Comparison of ENCODE assay signal across 8 cellular contexts in genomic region chr4:141635726-141636076, GRCh38. TPM values are rescaled to one million over a fixed set of nuclear protein-coding genes. Genes with fewer than 3 reads are reported as not detected.
DNase-seq lines count a peak whose midpoint lies in the region; ATAC-seq and TF ChIP-seq lines count a peak whose summit lies in the region.

No MANE protein-coding gene starts in this region.

- H3K9me3 Mint-ChIP-seq in osteocyte (ENCODE audit: unreplicated experiment), result no peaks in the 10 kb centered on the region

- no peaks in the 10 kb centered on the region for H3K27me3 Mint-ChIP-seq in osteocyte (ENCODE audit: unreplicated experiment)

- H3K4me1 Mint-ChIP-seq in osteocyte (ENCODE audit: unreplicated experiment), result peaks cover 28% of the 10 kb centered on the region

- DNase-seq in AG10803 (ENCODE audit: low read depth) (peak; percentile 47), cardiac fibroblast (ENCODE audit: low read depth in 2 of 2) (no peak), osteocyte (ENCODE audit: extremely low spot score, unreplicated experiment) (no peak), A172 (ENCODE audit: low spot score) (no peak), NCI-H2107 (lab: John Stamatoyannopoulos, UW) (no peak), NCI-H1048 (lab: John Stamatoyannopoulos, UW) (no peak)

- H3K4me3 ChIP-seq in AG10803 (ENCODE audit: low read length), result peak overlapping the region; percentile 84
- H3K4me3 ChIP-seq in cardiac fibroblast (replicated peaks in 1 of 2; ENCODE audit: low read depth in 2 of 2, low read length in 2 of 2), result peak overlapping the region; percentile 82 to 92

- TF ChIP-seq CTCF in AG10803 (conservative IDR thresholded peaks at IDR 0.05; ENCODE audit: low read length) (no peak), cardiac fibroblast (IDR thresholded peaks at IDR 0.05; ENCODE audit: low read depth, low read length) (no peak), osteocyte (IDR thresholded peaks at IDR 0.05) (no peak)

- H3K27ac Mint-ChIP-seq in osteocyte (ENCODE audit: unreplicated experiment), result peak overlapping the region; percentile 93

- ATAC-seq in GM19324 (IDR thresholded peaks at IDR 0.05; ENCODE audit: low FRiP score, unreplicated experiment) (peak; percentile 43), HG03196 (IDR thresholded peaks at IDR 0.05; ENCODE audit: unreplicated experiment) (peak; percentile 32)

- H3K36me3 Mint-ChIP-seq in osteocyte (ENCODE audit: unreplicated experiment), result no peaks in the 10 kb centered on the region

- peak overlapping the region; percentile 97 for H3K4me3 Mint-ChIP-seq in osteocyte (ENCODE audit: unreplicated experiment)

RNA-seq across cellular contexts. Expression of gene IL15, which starts 0.7 kb away (rescaled TPM):
- total RNA-seq in osteocyte, result 3.8 TPM in 2 replicates
- total RNA-seq in A172 (2014; rRNA removed; shearing (Covaris generic)), result 7.8 and 8.2 TPM in 2 replicates
